ENCODE assay signal across 8 cellular contexts in genomic region chr14:50059773-50060629, GRCh38. TPM values are rescaled to one million over a fixed set of nuclear protein-coding genes. Genes with fewer than 3 reads are reported as not detected.
DNase-seq lines count a peak whose midpoint lies in the region; ATAC-seq and TF ChIP-seq lines count a peak whose summit lies in the region.

No MANE protein-coding gene starts in this region.

- H3K9me3 ChIP-seq in DND-41 (ENCODE audit: insufficient read depth, low read length, severe bottlenecking): no peaks in the 10 kb centered on the region
- no peaks in the 10 kb centered on the region for H3K9me3 ChIP-seq in OCI-LY7 (ENCODE audit: low read length)
- H3K9me3 ChIP-seq in endodermal cell (ENCODE audit: control insufficient read depth, low read length): no peaks in the 10 kb centered on the region
- H3K9me3 ChIP-seq in prostate gland: no peaks in the 10 kb centered on the region
- H3K9me3 ChIP-seq in Karpas-422 (ENCODE audit: low read length): no peaks in the 10 kb centered on the region

- DNase-seq in DND-41: no peak
- no peak for DNase-seq in OCI-LY7 (ENCODE audit: low spot score)
- peak; percentile 61 for DNase-seq in endodermal cell
- DNase-seq in prostate gland (ENCODE audit: low spot score): no peak
- no peak for DNase-seq in Karpas-422
- no peak for DNase-seq in NCI-H1694 (lab: John Stamatoyannopoulos, UW)

- ATAC-seq in DND-41 (ENCODE audit: insufficient read depth, low read depth): no peak
- ATAC-seq in GM21381 (IDR thresholded peaks at IDR 0.05; ENCODE audit: unreplicated experiment): no peak
- no peak for ATAC-seq in HG03039 (IDR thresholded peaks at IDR 0.05; ENCODE audit: unreplicated experiment)

- peaks cover 37% of the 10 kb centered on the region for H3K4me1 Mint-ChIP-seq in endodermal cell

- BruUV-seq in OCI-LY7 (replicated peaks; lab: Mats Ljungman, UMichigan): no TSS peak

- H3K36me3 Mint-ChIP-seq in endodermal cell (ENCODE audit: low read depth): no peaks in the 10 kb centered on the region

- H3K4me2 ChIP-seq in DND-41 (ENCODE audit: insufficient read depth, low read length) (peak overlapping the region; percentile 32), OCI-LY7 (ENCODE audit: low read length) (no peak overlapping the region), Karpas-422 (ENCODE audit: low read depth, low read length, poor library complexity, severe bottlenecking) (no peak overlapping the region)

- intact Hi-C loops in OCI-LY7 (cut with micrococcal nuclease; ENCODE audit: unreplicated experiment): loop anchor here (2.0 to 5.0 kb wide), 3 partner anchors 25 to 428 kb away; no protein-coding TSS in a partner anchor
- intact Hi-C loops in prostate gland (cut with DNase I): no loop called here

- POLR2A ChIA-PET in OCI-LY7 (lab: Charles Lee): interaction anchor here (0.8 to 3.1 kb wide), 11 partner anchors 9 to 196 kb away, joined by 3 to 18 read pairs (median 5); no protein-coding TSS in a partner anchor

- TF ChIP-seq POLR2A in prostate gland (IDR thresholded peaks at IDR 0.05): no peak

- no peaks in the 10 kb centered on the region for H3K9me2 ChIP-seq in OCI-LY7 (ENCODE audit: insufficient read depth, low read length)
- H3K9me2 ChIP-seq in Karpas-422 (replicated peaks; ENCODE audit: insufficient read depth, low read length): no peaks in the 10 kb centered on the region

- H3K36me3 ChIP-seq in DND-41 (ENCODE audit: insufficient read depth, low read length) (no peaks in the 10 kb centered on the region), OCI-LY7 (ENCODE audit: insufficient read depth, low read length) (no peaks in the 10 kb centered on the region), endodermal cell (ENCODE audit: control insufficient read depth, insufficient read depth, low read length) (no peaks in the 10 kb centered on the region), prostate gland (no peaks in the 10 kb centered on the region), Karpas-422 (ENCODE audit: insufficient read depth, low read length) (no peaks in the 10 kb centered on the region)

- CTCF ChIA-PET in OCI-LY7 (lab: Charles Lee; ENCODE audit: unreplicated experiment): no interaction called here

- peak overlapping the region; percentile 8 for H3K27ac Mint-ChIP-seq in endodermal cell

- peaks cover 37% of the 10 kb centered on the region for H3K4me1 ChIP-seq in DND-41 (ENCODE audit: insufficient read depth, low read length)
- peaks cover 56% of the 10 kb centered on the region for H3K4me1 ChIP-seq in OCI-LY7 (ENCODE audit: insufficient read depth, low read length, poor library complexity, severe bottlenecking)
- H3K4me1 ChIP-seq in endodermal cell (ENCODE audit: control insufficient read depth, insufficient read depth, low read length): peaks cover 15% of the 10 kb centered on the region
- peaks cover 12% of the 10 kb centered on the region for H3K4me1 ChIP-seq in prostate gland (replicated peaks)
- H3K4me1 ChIP-seq in Karpas-422 (ENCODE audit: low read length): peaks cover 32% of the 10 kb centered on the region

- no peak overlapping the region for H3K4me3 Mint-ChIP-seq in endodermal cell

- H2AFZ ChIP-seq in DND-41 (ENCODE audit: low read depth, low read length): peak overlapping the region; percentile 52; the same call in 1 of the 2 replicates
- H2AFZ ChIP-seq in OCI-LY7 (ENCODE audit: low read length): peak overlapping the region; percentile 68; the same call in 1 of the 2 replicates
- no peak overlapping the region for H2AFZ ChIP-seq in Karpas-422 (ENCODE audit: low read length)

- H3K27ac ChIP-seq in DND-41 (ENCODE audit: low read length) (peak overlapping the region; percentile 73), OCI-LY7 (ENCODE audit: low read depth, low read length, poor library complexity, severe bottlenecking) (no peak overlapping the region), endodermal cell (ENCODE audit: low read depth, low read length) (no peak overlapping the region), prostate gland (peak overlapping the region; percentile 45 to 63), Karpas-422 (ENCODE audit: low read length) (no peak overlapping the region)

- H3K9me3 Mint-ChIP-seq in endodermal cell: no peaks in the 10 kb centered on the region

- 92 to 95% methylated on average over 8 to 12 of the region's 12 CpGs for WGBS in endodermal cell (ENCODE audit: insufficient coverage in 1 of 2, insufficient read length in 1 of 2), 2 experiments
- WGBS in prostate gland: 58% methylated on average over 12 of the region's 12 CpGs

- H3K4me3 ChIP-seq in DND-41 (ENCODE audit: low read depth in 1 of 2, low read length in 2 of 2) (no peak overlapping the region), OCI-LY7 (ENCODE audit: low read depth, low read length, poor library complexity, severe bottlenecking) (no peak overlapping the region), endodermal cell (ENCODE audit: low read length) (no peak overlapping the region), prostate gland (no peak overlapping the region), Karpas-422 (ENCODE audit: low read length) (no peak overlapping the region)

- TF ChIP-seq CTCF in DND-41 (IDR thresholded peaks at IDR 0.05; ENCODE audit: borderline replicate concordance, extremely low read depth, low read length, poor library complexity, severe bottlenecking) (no peak), OCI-LY7 (conservative IDR thresholded peaks at IDR 0.05; ENCODE audit: low read length) (no peak), endodermal cell (conservative IDR thresholded peaks at IDR 0.05) (no peak), prostate gland (IDR thresholded peaks at IDR 0.05) (no peak)

- H4K20me1 ChIP-seq in DND-41 (ENCODE audit: insufficient read depth, low read length) (no peaks in the 10 kb centered on the region), OCI-LY7 (ENCODE audit: insufficient read depth, low read length) (no peaks in the 10 kb centered on the region), Karpas-422 (ENCODE audit: insufficient read depth, low read depth, low read length) (no peaks in the 10 kb centered on the region)

- H3K27me3 ChIP-seq in DND-41 (ENCODE audit: insufficient read depth, low read length, poor library complexity): no peaks in the 10 kb centered on the region
- H3K27me3 ChIP-seq in endodermal cell (ENCODE audit: control insufficient read depth, insufficient read depth, low read length, poor library complexity, severe bottlenecking): no peaks in the 10 kb centered on the region
- H3K27me3 ChIP-seq in prostate gland (replicated peaks; ENCODE audit: insufficient read depth): no peaks in the 10 kb centered on the region
- H3K27me3 ChIP-seq in Karpas-422 (ENCODE audit: low read length): no peaks in the 10 kb centered on the region

- H3K9ac ChIP-seq in DND-41 (ENCODE audit: low read depth, low read length) (peak overlapping the region; percentile 14; the same call in 1 of the 2 replicates), endodermal cell (ENCODE audit: extremely low read depth, low read length, poor library complexity, severe bottlenecking) (no peak overlapping the region), Karpas-422 (ENCODE audit: low read length) (no peak overlapping the region)

- no peaks in the 10 kb centered on the region for H3K27me3 Mint-ChIP-seq in endodermal cell (ENCODE audit: insufficient read depth)

- no peaks in the 10 kb centered on the region for H3K79me2 ChIP-seq in DND-41 (ENCODE audit: insufficient read depth, low read length)
- no peaks in the 10 kb centered on the region for H3K79me2 ChIP-seq in OCI-LY7 (ENCODE audit: insufficient read depth, low read depth, low read length)
- no peaks in the 10 kb centered on the region for H3K79me2 ChIP-seq in Karpas-422 (ENCODE audit: low read length)

RNA-seq across cellular contexts. Expression of gene VCPKMT, which starts 56.4 kb away (rescaled TPM):
- 13.3 and 13.5 TPM in 2 replicates for total RNA-seq in OCI-LY7 (2014; rRNA removed; shearing (Covaris generic))
- 12.6 and 12.9 TPM in 2 replicates for total RNA-seq in OCI-LY7 (2022)
- 10 to 100 TPM in 1 of 2 donors, 1 to 10 TPM in 1; 9.6 to 13.4 TPM for total RNA-seq in endodermal cell
- 13.3 TPM for polyA plus RNA-seq in endodermal cell (2013, experiment 1 of 2)
- polyA plus RNA-seq in endodermal cell (2013, experiment 2 of 2): 13.7 TPM
- total RNA-seq in prostate gland: 1 to 10 TPM; 6.1 to 6.4 TPM
- 8.7 and 25.6 TPM in 2 replicates for total RNA-seq in Karpas-422 (2014; rRNA removed; shearing (Covaris generic); ENCODE audit: low replicate concordance)

Comparison
In these comparisons a context has a peak if more than half of its experiments do, and no peak if none do; other contexts are left out.
1. H3K27ac ChIP-seq: peak in DND-41 (single experiment) and prostate gland (2 of 2); none in OCI-LY7 (single experiment), endodermal cell (single experiment) and Karpas-422 (single experiment).